ENCODE assay signal across 8 cellular contexts in genomic region chr3:32816439-32817194, GRCh38. TPM values are rescaled to one million over a fixed set of nuclear protein-coding genes. Genes with fewer than 3 reads are reported as not detected.
DNase-seq lines count a peak whose midpoint lies in the region; ATAC-seq, FAIRE-seq and TF ChIP-seq lines count a peak whose summit lies in the region.

No MANE protein-coding gene starts in this region.

- in situ Hi-C loops in ACHN (cut with HindIII; ENCODE audit: low pct_ligation_motif_present, low pct_unique_long_range_greater_than_20kb, low sequenced_read_pairs) (no loop called here), GM13976 (cut with MboI; ENCODE audit: low sequenced_read_pairs, unreplicated experiment) (no loop called here)

- ATAC-seq in GM19035 (IDR thresholded peaks at IDR 0.05; ENCODE audit: unreplicated experiment) = no peak

- intact Hi-C loops in posterior cingulate gyrus (cut with DNase I) = no loop called here

- DNase-seq in ACHN (peak; percentile 6), GM13976 (ENCODE audit: low spot score) (peak; percentile 64), frontal cortex (ENCODE audit: low spot score in 2 of 2) (peak; percentile 44 to 56), posterior cingulate gyrus (peak in 6 of 10 donors; percentile 16 to 93 (median 35)), inferior parietal cortex (ENCODE audit: extremely low spot score) (no peak), SHP77 (lab: John Stamatoyannopoulos, UW) (no peak)
- DNase-seq in activated CD4-positive, alpha-beta T cell treated with anti-CD3 and anti-CD28 coated beads, Interleukin-2, amount 50 U/mL, for 48 hours = peak; percentile 24 to 29

- no peak for TF ChIP-seq CTCF in GM13976 (IDR thresholded peaks at IDR 0.05; ENCODE audit: borderline replicate concordance, control extremely low read depth, extremely low read depth, insufficient read depth, missing control alignments)

- no peak for FAIRE-seq in frontal cortex (lab: Jason Lieb, UNC)

RNA-seq across cellular contexts. Expression of gene TRIM71, which starts 1.2 kb away (rescaled TPM):
- 2.9 TPM for total RNA-seq in frontal cortex

Comparison
In these comparisons a context has a peak if more than half of its experiments do, and no peak if none do; other contexts are left out.
1. DNase-seq: peak in ACHN (single experiment), GM13976 (single experiment), activated CD4-positive, alpha-beta T cell treated with anti-CD3 and anti-CD28 coated beads, Interleukin-2, amount 50 U/mL, for 48 hours (2 of 2), frontal cortex (2 of 2) and posterior cingulate gyrus (6 of 10); none in inferior parietal cortex (single experiment) and SHP77 (0 of 2).